ENCODE assay signal across 1 cellular context in the genomic region with DNA sequence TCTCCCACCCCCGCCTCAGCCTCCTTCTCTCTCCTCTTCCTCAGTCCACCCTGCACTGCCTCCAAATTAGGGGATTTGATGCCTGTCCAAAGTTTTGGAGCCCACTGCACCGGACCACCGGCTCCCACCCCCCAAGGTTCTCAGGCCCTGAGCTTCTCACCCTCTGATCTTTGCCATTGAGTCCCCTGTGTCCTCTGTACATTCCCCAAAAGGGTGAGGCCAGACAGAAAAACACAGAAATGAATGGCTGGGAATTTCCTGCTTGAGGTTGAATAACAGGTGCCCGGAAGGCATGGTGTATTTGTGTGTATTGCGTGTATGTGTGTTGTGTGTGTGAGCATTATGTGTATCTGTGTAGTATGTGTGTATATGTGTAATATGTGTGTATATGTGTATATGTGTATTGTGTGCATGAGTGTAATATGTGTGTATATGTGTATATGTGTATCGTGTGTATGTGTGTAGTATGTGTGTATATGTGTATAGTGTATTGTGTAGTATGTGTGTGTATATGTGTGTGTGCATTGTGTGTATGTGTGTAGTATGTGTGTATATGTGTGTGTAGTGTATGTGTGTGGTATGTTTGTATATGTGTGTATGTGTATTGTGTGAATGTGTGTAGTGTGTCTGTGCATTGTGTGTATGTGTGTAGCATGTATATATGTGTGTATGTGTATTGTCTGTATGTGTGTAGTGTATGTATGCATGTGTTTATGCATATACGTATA.
TF ChIP-seq lines count a peak whose summit lies in the region.

No MANE protein-coding gene starts in this region.

TF ChIP-seq in GM12878, 131 proteins besides CTCF, POLR2A, EP300 and RAD21 (continued from another document and continues in another):
- TF ChIP-seq, protein P1, sequence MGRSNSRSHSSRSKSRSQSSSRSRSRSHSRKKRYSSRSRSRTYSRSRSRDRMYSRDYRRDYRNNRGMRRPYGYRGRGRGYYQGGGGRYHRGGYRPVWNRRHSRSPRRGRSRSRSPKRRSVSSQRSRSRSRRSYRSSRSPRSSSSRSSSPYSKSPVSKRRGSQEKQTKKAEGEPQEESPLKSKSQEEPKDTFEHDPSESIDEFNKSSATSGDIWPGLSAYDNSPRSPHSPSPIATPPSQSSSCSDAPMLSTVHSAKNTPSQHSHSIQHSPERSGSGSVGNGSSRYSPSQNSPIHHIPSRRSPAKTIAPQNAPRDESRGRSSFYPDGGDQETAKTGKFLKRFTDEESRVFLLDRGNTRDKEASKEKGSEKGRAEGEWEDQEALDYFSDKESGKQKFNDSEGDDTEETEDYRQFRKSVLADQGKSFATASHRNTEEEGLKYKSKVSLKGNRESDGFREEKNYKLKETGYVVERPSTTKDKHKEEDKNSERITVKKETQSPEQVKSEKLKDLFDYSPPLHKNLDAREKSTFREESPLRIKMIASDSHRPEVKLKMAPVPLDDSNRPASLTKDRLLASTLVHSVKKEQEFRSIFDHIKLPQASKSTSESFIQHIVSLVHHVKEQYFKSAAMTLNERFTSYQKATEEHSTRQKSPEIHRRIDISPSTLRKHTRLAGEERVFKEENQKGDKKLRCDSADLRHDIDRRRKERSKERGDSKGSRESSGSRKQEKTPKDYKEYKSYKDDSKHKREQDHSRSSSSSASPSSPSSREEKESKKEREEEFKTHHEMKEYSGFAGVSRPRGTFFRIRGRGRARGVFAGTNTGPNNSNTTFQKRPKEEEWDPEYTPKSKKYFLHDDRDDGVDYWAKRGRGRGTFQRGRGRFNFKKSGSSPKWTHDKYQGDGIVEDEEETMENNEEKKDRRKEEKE (IDR thresholded peaks at IDR 0.05) = no peak
- TF ChIP-seq, protein P2, sequence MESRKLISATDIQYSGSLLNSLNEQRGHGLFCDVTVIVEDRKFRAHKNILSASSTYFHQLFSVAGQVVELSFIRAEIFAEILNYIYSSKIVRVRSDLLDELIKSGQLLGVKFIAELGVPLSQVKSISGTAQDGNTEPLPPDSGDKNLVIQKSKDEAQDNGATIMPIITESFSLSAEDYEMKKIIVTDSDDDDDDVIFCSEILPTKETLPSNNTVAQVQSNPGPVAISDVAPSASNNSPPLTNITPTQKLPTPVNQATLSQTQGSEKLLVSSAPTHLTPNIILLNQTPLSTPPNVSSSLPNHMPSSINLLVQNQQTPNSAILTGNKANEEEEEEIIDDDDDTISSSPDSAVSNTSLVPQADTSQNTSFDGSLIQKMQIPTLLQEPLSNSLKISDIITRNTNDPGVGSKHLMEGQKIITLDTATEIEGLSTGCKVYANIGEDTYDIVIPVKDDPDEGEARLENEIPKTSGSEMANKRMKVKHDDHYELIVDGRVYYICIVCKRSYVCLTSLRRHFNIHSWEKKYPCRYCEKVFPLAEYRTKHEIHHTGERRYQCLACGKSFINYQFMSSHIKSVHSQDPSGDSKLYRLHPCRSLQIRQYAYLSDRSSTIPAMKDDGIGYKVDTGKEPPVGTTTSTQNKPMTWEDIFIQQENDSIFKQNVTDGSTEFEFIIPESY (IDR thresholded peaks at IDR 0.05) = no peak
- TF ChIP-seq, protein P3, sequence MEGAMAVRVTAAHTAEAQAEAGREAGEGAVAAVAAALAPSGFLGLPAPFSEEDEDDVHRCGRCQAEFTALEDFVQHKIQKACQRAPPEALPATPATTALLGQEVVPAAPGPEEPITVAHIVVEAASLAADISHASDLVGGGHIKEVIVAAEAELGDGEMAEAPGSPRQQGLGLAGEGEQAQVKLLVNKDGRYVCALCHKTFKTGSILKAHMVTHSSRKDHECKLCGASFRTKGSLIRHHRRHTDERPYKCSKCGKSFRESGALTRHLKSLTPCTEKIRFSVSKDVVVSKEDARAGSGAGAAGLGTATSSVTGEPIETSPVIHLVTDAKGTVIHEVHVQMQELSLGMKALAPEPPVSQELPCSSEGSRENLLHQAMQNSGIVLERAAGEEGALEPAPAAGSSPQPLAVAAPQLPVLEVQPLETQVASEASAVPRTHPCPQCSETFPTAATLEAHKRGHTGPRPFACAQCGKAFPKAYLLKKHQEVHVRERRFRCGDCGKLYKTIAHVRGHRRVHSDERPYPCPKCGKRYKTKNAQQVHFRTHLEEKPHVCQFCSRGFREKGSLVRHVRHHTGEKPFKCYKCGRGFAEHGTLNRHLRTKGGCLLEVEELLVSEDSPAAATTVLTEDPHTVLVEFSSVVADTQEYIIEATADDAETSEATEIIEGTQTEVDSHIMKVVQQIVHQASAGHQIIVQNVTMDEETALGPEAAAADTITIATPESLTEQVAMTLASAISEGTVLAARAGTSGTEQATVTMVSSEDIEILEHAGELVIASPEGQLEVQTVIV (IDR thresholded peaks at IDR 0.05; ENCODE audit: borderline replicate concordance, partially characterized antibody) = peak; percentile 7
- TF ChIP-seq TARDBP (IDR thresholded peaks at IDR 0.05; ENCODE audit: borderline replicate concordance) (no peak), MYB (IDR thresholded peaks at IDR 0.05; ENCODE audit: borderline replicate concordance, low read depth, low read length) (no peak), MTA2 (IDR thresholded peaks at IDR 0.05; ENCODE audit: low read depth) (no peak; the same call in 1 of the 2 replicates), ZSCAN29 (IDR thresholded peaks at IDR 0.05) (no peak), ATF7 (IDR thresholded peaks at IDR 0.05; ENCODE audit: low read depth) (no peak), JUND (IDR thresholded peaks at IDR 0.05; ENCODE audit: low read depth, low read length) (no peak), MEF2B (IDR thresholded peaks at IDR 0.05; ENCODE audit: partially characterized antibody, poor library complexity, severe bottlenecking) (peak; percentile 98), HDAC2 (IDR thresholded peaks at IDR 0.05) (no peak), TBL1XR1 (IDR thresholded peaks at IDR 0.05; ENCODE audit: low read depth, low read length) (0 out of 2 replicates have a peak, but pooled peaks have one; percentile 48), ZNF384 (IDR thresholded peaks at IDR 0.05; ENCODE audit: borderline replicate concordance, low read depth, low read length) (no peak), BACH1 (IDR thresholded peaks at IDR 0.05; ENCODE audit: borderline replicate concordance) (no peak; the same call in 1 of the 2 replicates), RCOR1 (conservative IDR thresholded peaks at IDR 0.05; ENCODE audit: low read depth, low read length) (no peak)
- TF ChIP-seq, protein P4, sequence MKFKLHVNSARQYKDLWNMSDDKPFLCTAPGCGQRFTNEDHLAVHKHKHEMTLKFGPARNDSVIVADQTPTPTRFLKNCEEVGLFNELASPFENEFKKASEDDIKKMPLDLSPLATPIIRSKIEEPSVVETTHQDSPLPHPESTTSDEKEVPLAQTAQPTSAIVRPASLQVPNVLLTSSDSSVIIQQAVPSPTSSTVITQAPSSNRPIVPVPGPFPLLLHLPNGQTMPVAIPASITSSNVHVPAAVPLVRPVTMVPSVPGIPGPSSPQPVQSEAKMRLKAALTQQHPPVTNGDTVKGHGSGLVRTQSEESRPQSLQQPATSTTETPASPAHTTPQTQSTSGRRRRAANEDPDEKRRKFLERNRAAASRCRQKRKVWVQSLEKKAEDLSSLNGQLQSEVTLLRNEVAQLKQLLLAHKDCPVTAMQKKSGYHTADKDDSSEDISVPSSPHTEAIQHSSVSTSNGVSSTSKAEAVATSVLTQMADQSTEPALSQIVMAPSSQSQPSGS (IDR thresholded peaks at IDR 0.05; ENCODE audit: low read length) = peak; percentile 96
- TF ChIP-seq, protein P5, sequence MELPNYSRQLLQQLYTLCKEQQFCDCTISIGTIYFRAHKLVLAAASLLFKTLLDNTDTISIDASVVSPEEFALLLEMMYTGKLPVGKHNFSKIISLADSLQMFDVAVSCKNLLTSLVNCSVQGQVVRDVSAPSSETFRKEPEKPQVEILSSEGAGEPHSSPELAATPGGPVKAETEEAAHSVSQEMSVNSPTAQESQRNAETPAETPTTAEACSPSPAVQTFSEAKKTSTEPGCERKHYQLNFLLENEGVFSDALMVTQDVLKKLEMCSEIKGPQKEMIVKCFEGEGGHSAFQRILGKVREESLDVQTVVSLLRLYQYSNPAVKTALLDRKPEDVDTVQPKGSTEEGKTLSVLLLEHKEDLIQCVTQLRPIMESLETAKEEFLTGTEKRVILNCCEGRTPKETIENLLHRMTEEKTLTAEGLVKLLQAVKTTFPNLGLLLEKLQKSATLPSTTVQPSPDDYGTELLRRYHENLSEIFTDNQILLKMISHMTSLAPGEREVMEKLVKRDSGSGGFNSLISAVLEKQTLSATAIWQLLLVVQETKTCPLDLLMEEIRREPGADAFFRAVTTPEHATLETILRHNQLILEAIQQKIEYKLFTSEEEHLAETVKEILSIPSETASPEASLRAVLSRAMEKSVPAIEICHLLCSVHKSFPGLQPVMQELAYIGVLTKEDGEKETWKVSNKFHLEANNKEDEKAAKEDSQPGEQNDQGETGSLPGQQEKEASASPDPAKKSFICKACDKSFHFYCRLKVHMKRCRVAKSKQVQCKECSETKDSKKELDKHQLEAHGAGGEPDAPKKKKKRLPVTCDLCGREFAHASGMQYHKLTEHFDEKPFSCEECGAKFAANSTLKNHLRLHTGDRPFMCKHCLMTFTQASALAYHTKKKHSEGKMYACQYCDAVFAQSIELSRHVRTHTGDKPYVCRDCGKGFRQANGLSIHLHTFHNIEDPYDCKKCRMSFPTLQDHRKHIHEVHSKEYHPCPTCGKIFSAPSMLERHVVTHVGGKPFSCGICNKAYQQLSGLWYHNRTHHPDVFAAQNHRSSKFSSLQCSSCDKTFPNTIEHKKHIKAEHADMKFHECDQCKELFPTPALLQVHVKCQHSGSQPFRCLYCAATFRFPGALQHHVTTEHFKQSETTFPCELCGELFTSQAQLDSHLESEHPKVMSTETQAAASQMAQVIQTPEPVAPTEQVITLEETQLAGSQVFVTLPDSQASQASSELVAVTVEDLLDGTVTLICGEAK (IDR thresholded peaks at IDR 0.05; ENCODE audit: borderline replicate concordance) = no peak
- TF ChIP-seq, protein P6, sequence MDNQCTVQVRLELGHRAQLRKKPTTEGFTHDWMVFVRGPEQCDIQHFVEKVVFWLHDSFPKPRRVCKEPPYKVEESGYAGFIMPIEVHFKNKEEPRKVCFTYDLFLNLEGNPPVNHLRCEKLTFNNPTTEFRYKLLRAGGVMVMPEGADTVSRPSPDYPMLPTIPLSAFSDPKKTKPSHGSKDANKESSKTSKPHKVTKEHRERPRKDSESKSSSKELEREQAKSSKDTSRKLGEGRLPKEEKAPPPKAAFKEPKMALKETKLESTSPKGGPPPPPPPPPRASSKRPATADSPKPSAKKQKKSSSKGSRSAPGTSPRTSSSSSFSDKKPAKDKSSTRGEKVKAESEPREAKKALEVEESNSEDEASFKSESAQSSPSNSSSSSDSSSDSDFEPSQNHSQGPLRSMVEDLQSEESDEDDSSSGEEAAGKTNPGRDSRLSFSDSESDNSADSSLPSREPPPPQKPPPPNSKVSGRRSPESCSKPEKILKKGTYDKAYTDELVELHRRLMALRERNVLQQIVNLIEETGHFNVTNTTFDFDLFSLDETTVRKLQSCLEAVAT (IDR thresholded peaks at IDR 0.05) = peak; percentile 40; the same call in 1 of the 2 replicates
- TF ChIP-seq, protein P7, sequence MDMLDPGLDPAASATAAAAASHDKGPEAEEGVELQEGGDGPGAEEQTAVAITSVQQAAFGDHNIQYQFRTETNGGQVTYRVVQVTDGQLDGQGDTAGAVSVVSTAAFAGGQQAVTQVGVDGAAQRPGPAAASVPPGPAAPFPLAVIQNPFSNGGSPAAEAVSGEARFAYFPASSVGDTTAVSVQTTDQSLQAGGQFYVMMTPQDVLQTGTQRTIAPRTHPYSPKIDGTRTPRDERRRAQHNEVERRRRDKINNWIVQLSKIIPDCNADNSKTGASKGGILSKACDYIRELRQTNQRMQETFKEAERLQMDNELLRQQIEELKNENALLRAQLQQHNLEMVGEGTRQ (IDR thresholded peaks at IDR 0.05; ENCODE audit: borderline replicate concordance, low read depth, low read length) = no peak
- TF ChIP-seq, protein P8, sequence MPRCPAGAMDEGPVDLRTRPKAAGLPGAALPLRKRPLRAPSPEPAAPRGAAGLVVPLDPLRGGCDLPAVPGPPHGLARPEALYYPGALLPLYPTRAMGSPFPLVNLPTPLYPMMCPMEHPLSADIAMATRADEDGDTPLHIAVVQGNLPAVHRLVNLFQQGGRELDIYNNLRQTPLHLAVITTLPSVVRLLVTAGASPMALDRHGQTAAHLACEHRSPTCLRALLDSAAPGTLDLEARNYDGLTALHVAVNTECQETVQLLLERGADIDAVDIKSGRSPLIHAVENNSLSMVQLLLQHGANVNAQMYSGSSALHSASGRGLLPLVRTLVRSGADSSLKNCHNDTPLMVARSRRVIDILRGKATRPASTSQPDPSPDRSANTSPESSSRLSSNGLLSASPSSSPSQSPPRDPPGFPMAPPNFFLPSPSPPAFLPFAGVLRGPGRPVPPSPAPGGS (IDR thresholded peaks at IDR 0.05; ENCODE audit: borderline replicate concordance, insufficient read depth, low read depth, low read length, poor library complexity, severe bottlenecking) = peak; percentile 95
- TF ChIP-seq, protein P9, sequence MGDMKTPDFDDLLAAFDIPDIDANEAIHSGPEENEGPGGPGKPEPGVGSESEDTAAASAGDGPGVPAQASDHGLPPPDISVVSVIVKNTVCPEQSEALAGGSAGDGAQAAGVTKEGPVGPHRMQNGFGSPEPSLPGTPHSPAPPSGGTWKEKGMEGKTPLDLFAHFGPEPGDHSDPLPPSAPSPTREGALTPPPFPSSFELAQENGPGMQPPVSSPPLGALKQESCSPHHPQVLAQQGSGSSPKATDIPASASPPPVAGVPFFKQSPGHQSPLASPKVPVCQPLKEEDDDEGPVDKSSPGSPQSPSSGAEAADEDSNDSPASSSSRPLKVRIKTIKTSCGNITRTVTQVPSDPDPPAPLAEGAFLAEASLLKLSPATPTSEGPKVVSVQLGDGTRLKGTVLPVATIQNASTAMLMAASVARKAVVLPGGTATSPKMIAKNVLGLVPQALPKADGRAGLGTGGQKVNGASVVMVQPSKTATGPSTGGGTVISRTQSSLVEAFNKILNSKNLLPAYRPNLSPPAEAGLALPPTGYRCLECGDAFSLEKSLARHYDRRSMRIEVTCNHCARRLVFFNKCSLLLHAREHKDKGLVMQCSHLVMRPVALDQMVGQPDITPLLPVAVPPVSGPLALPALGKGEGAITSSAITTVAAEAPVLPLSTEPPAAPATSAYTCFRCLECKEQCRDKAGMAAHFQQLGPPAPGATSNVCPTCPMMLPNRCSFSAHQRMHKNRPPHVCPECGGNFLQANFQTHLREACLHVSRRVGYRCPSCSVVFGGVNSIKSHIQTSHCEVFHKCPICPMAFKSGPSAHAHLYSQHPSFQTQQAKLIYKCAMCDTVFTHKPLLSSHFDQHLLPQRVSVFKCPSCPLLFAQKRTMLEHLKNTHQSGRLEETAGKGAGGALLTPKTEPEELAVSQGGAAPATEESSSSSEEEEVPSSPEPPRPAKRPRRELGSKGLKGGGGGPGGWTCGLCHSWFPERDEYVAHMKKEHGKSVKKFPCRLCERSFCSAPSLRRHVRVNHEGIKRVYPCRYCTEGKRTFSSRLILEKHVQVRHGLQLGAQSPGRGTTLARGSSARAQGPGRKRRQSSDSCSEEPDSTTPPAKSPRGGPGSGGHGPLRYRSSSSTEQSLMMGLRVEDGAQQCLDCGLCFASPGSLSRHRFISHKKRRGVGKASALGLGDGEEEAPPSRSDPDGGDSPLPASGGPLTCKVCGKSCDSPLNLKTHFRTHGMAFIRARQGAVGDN (IDR thresholded peaks at IDR 0.05) = no peak
